16 cellular contexts compared by ENCODE assay signal in genomic region chr9:35628389-35628991, GRCh38. TPM values are rescaled to one million over a fixed set of nuclear protein-coding genes. Genes with fewer than 3 reads are reported as not detected.
DNase-seq lines count a peak whose midpoint lies in the region; ATAC-seq, FAIRE-seq and TF ChIP-seq lines count a peak whose summit lies in the region.
"Had no signal": no experiment of that assay in that cellular context is flagged by ENCODE, and none has a peak within 500 bp of the region (broad histone marks: within the 10 kb centered on the region; RNA-seq: fewer than 3 reads in every experiment).

No MANE protein-coding gene starts in this region.

- no peaks in the 10 kb centered on the region; a peak in 2 of 5 replicates for H3K27me3 ChIP-seq in HepG2 (ENCODE audit: control insufficient read depth in 1 of 2, insufficient read depth in 2 of 2, low read length in 2 of 2)
- H3K27me3 ChIP-seq: BE2C had no signal

- no peaks in the 10 kb centered on the region for H3K79me2 ChIP-seq in HepG2 (ENCODE audit: insufficient read depth, low read length)

- H3K9me3 ChIP-seq in HEK293 (ENCODE audit: control insufficient read depth, insufficient read depth, low read depth, low read length) = no peaks in the 10 kb centered on the region
- H3K9me3 ChIP-seq in HepG2 (ENCODE audit: low read length) = no peaks in the 10 kb centered on the region
- H3K9me3 ChIP-seq: BE2C had no signal

- TF ChIP-seq CTCF in HEK293 (tag by site-specific recombination; IDR thresholded peaks at IDR 0.05) (no peak), HepG2 (CRISPR knock-in tag; IDR thresholded peaks at IDR 0.05) (no peak)

- POLR2A ChIA-PET in HEK293 (lab: Yijun Ruan, JAX) (interaction anchor here (1.2 to 1.3 kb wide), 2 partner anchors 19 to 25 kb away, joined by 4 to 5 read pairs; no protein-coding TSS in a partner anchor), HepG2 (lab: Yijun Ruan, JAX) (no interaction called here)

- no peak for TF ChIP-seq EP300 in HepG2 (IDR thresholded peaks at IDR 0.05; ENCODE audit: low read depth in 2 of 2, low read length in 2 of 2)
- TF ChIP-seq EP300 in HepG2 (CRISPR knock-in tag; IDR thresholded peaks at IDR 0.05; ENCODE audit: borderline replicate concordance) = no peak

- intact Hi-C loops in cardiac septum (cut with DNase I) (no loop called here), left cardiac atrium (cut with DNase I) (no loop called here), HepG2 (cut with micrococcal nuclease; ENCODE audit: unreplicated experiment) (no loop called here)

- DNase-seq in cardiac septum (ENCODE audit: low spot score) (peak; percentile 20), left cardiac atrium (no peak), HepG2 (ENCODE audit: low spot score) (no peak), NCI-H2196 (lab: John Stamatoyannopoulos, UW; ENCODE audit: unreplicated experiment) (no peak), NCI-H2029 (lab: John Stamatoyannopoulos, UW) (no peak)
- DNase-seq in stimulated activated CD4-positive, alpha-beta T cell treated with anti-CD3 and anti-CD28 coated beads, Interleukin-2, amount 100 ng/mL, for 24 hours = no peak
- DNase-seq: BE2C; CD8-positive, alpha-beta T cell; COR-L47; GF-D8; GOT3; H9 had no signal

- TF ChIP-seq RAD21 in HepG2 (CRISPR knock-in tag; IDR thresholded peaks at IDR 0.05) = no peak

- no peak overlapping the region for H3K9ac ChIP-seq in HepG2 (ENCODE audit: insufficient read depth, low read depth, low read length)

- ATAC-seq in left cardiac atrium = no peak
- ATAC-seq in HepG2 = peak; percentile 36
- ATAC-seq: CD8-positive, alpha-beta T cell had no signal

- H3K36me3 ChIP-seq in HEK293 (ENCODE audit: control insufficient read depth in 2 of 2, insufficient read depth in 1 of 2, low read length in 2 of 2) = no peaks in the 10 kb centered on the region
- H3K36me3 ChIP-seq in HepG2 (replicated peaks in 1 of 2; ENCODE audit: control insufficient read depth in 1 of 2, insufficient read depth in 2 of 2, low read length in 2 of 2) = no peaks in the 10 kb centered on the region
- H3K36me3 ChIP-seq: BE2C had no signal

- H3K4me1 ChIP-seq in HEK293 (ENCODE audit: control insufficient read depth, insufficient read depth, low read length) = no peaks in the 10 kb centered on the region
- no peaks in the 10 kb centered on the region for H3K4me1 ChIP-seq in HepG2 (ENCODE audit: insufficient read depth, low read length)
- H3K4me1 ChIP-seq: BE2C had no signal

- CTCF ChIA-PET in HEK293 (lab: Yijun Ruan, JAX) = interaction anchor here (0.6 to 2.3 kb wide), 7 partner anchors 11 to 221 kb away, joined by 3 to 19 read pairs (median 3); partner anchors contain the start of genes CCDC107 and RMRP
- CTCF ChIA-PET in HepG2 (lab: Yijun Ruan, JAX; ENCODE audit: low intra/inter-chr PET ratio, low total read pairs) = no interaction called here

- no peak for TF ChIP-seq POLR2A in HepG2 (IDR thresholded peaks at IDR 0.05; ENCODE audit: insufficient read depth in 1 of 2, low read depth in 2 of 2, low read length in 2 of 2)

- no peak for FAIRE-seq in HepG2 (lab: Jason Lieb, UNC)
- FAIRE-seq: A204.1, D721Med had no signal

- H3K4me2 ChIP-seq in HepG2 (ENCODE audit: low read depth, low read length) = no peak overlapping the region

- BruUV-seq in HepG2 (replicated peaks; lab: Mats Ljungman, UMichigan) = no TSS peak

- H3K27ac ChIP-seq in HEK293 (ENCODE audit: extremely low read depth, low read depth, low read length) = no peak overlapping the region
- no peak overlapping the region for H3K27ac ChIP-seq in HepG2 (ENCODE audit: extremely low read length, insufficient read depth, low read length)

- in situ Hi-C loops in HepG2 (cut with HindIII; ENCODE audit: extremely low pct_ligation_motif_present, low pct_unique_long_range_greater_than_20kb) = no loop called here

- no peaks in the 10 kb centered on the region for H4K20me1 ChIP-seq in HepG2 (ENCODE audit: insufficient read depth, low read length)

- H3K4me3 ChIP-seq in HEK293 (ENCODE audit: low read depth, low read length) (no peak overlapping the region), HepG2 (replicated peaks in 1 of 3; ENCODE audit: insufficient read depth in 1 of 3, low read depth in 2 of 3, low read length in 3 of 3) (no peak overlapping the region)

- no peak overlapping the region for H2AFZ ChIP-seq in HepG2 (ENCODE audit: low read length)

- WGBS in HepG2 (ENCODE audit: low lambda C conversion rate) = 71% methylated on average over 6 of the region's 6 CpGs

RNA-seq across cellular contexts. Expression of gene CD72, which starts 10.3 kb away (rescaled TPM):
- total RNA-seq in cardiac septum (0.59 TPM), left cardiac atrium (1 to 10 TPM in 1 of 2 donors, under 1 TPM in 1; 0.97 to 1.6 TPM), HepG2 (2016; rRNA removed; fragmentation: Illumina TruSeq; extraction: Trizol) (0.18 TPM in 1 of 2 replicates, not detected in the other)
- not detected in 2 replicates for total RNA-seq in HepG2 (2016; cell fraction: cytosol; rRNA removed; fragmentation: Illumina TruSeq; extraction: Trizol; ENCODE audit: low read depth)
- 0.17 TPM in 1 of 2 replicates, not detected in the other for total RNA-seq in HepG2 (2016; cell fraction: insoluble cytoplasmic fraction; rRNA removed; fragmentation: Illumina TruSeq; extraction: Trizol)
- not detected in 2 replicates for total RNA-seq in HepG2 (2016; cell fraction: membrane; rRNA removed; fragmentation: Illumina TruSeq; extraction: Trizol)
- total RNA-seq in HepG2 (2016; cell fraction: nucleus; rRNA removed; fragmentation: Illumina TruSeq; extraction: Trizol) = 1.0 TPM in 1 of 2 replicates, not detected in the other
- polyA plus RNA-seq in HepG2 (2011; rRNA removed) = 0.82 and 1.1 TPM in 2 replicates
- 0.19 and 0.32 TPM in 2 replicates for polyA plus RNA-seq in HepG2 (2011; cell fraction: cytosol; rRNA removed)
- 2.3 and 3.2 TPM in 2 replicates for polyA plus RNA-seq in HepG2 (2011; cell fraction: nucleus; rRNA removed)
- polyA plus RNA-seq in HepG2 (2012) = 0.19 and 0.71 TPM in 2 replicates
- polyA plus RNA-seq in HepG2 (2016; cell fraction: cytosol; fragmentation: Illumina TruSeq; extraction: Trizol; ENCODE audit: low read depth) = not detected in 2 replicates
- polyA plus RNA-seq in HepG2 (2016; cell fraction: insoluble cytoplasmic fraction; fragmentation: Illumina TruSeq; extraction: Trizol; ENCODE audit: low read depth) = not detected in 2 replicates
- not detected in 2 replicates for polyA plus RNA-seq in HepG2 (2016; cell fraction: membrane; fragmentation: Illumina TruSeq; extraction: Trizol; ENCODE audit: low read depth)
- 0.67 TPM in 1 of 2 replicates, not detected in the other for polyA plus RNA-seq in HepG2 (2016; cell fraction: nucleus; fragmentation: Illumina TruSeq; extraction: Trizol; ENCODE audit: insufficient read depth, low read depth)
- 0.23 and 0.64 TPM in 2 replicates for polyA minus RNA-seq in HepG2 (2011; rRNA and poly(A)+ RNA removed; ENCODE audit: low replicate concordance)
- polyA minus RNA-seq in HepG2 (2011; cell fraction: cytosol; rRNA and poly(A)+ RNA removed) = not detected in 2 replicates
- 1.7 and 2.4 TPM in 2 replicates for polyA minus RNA-seq in HepG2 (2011; cell fraction: nucleus; rRNA and poly(A)+ RNA removed)

RNA-seq across cellular contexts. Expression of gene SIT1, which starts 22.2 kb away (rescaled TPM):
- total RNA-seq in cardiac septum (not detected), left cardiac atrium (1 to 10 TPM in 1 of 2 donors, under 1 TPM in 1; 0.86 to 1.6 TPM), HepG2 (2016; rRNA removed; fragmentation: Illumina TruSeq; extraction: Trizol) (0.09 and 0.24 TPM in 2 replicates)
- not detected in 2 replicates for total RNA-seq in HepG2 (2016; cell fraction: cytosol; rRNA removed; fragmentation: Illumina TruSeq; extraction: Trizol; ENCODE audit: low read depth)
- total RNA-seq in HepG2 (2016; cell fraction: insoluble cytoplasmic fraction; rRNA removed; fragmentation: Illumina TruSeq; extraction: Trizol) = not detected in 2 replicates
- total RNA-seq in HepG2 (2016; cell fraction: membrane; rRNA removed; fragmentation: Illumina TruSeq; extraction: Trizol) = not detected in 2 replicates
- total RNA-seq in HepG2 (2016; cell fraction: nucleus; rRNA removed; fragmentation: Illumina TruSeq; extraction: Trizol) = not detected in 2 replicates
- polyA plus RNA-seq in HepG2 (2011; rRNA removed) = 5.0 and 6.7 TPM in 2 replicates
- 4.9 and 8.4 TPM in 2 replicates for polyA plus RNA-seq in HepG2 (2011; cell fraction: cytosol; rRNA removed)
- 2.7 and 2.8 TPM in 2 replicates for polyA plus RNA-seq in HepG2 (2011; cell fraction: nucleus; rRNA removed)
- polyA plus RNA-seq in HepG2 (2012) = 2.0 and 3.3 TPM in 2 replicates
- polyA plus RNA-seq in HepG2 (2016; cell fraction: cytosol; fragmentation: Illumina TruSeq; extraction: Trizol; ENCODE audit: low read depth) = 0.12 and 0.14 TPM in 2 replicates
- not detected in 2 replicates for polyA plus RNA-seq in HepG2 (2016; cell fraction: insoluble cytoplasmic fraction; fragmentation: Illumina TruSeq; extraction: Trizol; ENCODE audit: low read depth)
- not detected in 2 replicates for polyA plus RNA-seq in HepG2 (2016; cell fraction: membrane; fragmentation: Illumina TruSeq; extraction: Trizol; ENCODE audit: low read depth)
- polyA plus RNA-seq in HepG2 (2016; cell fraction: nucleus; fragmentation: Illumina TruSeq; extraction: Trizol; ENCODE audit: insufficient read depth, low read depth) = not detected in 2 replicates
- 5.0 TPM in 1 of 2 replicates, not detected in the other for polyA minus RNA-seq in HepG2 (2011; rRNA and poly(A)+ RNA removed; ENCODE audit: low replicate concordance)
- polyA minus RNA-seq in HepG2 (2011; cell fraction: cytosol; rRNA and poly(A)+ RNA removed) = 1.4 and 2.8 TPM in 2 replicates
- polyA minus RNA-seq in HepG2 (2011; cell fraction: nucleus; rRNA and poly(A)+ RNA removed) = 0.50 TPM in 1 of 2 replicates, not detected in the other
- total RNA-seq: HT1080 had no signal

RNA-seq across cellular contexts. Expression of gene TESK1, which starts 23.4 kb away (rescaled TPM):
- total RNA-seq in cardiac septum = 34.2 TPM
- 10 to 100 TPM; 30.7 to 31.9 TPM for total RNA-seq in left cardiac atrium
- 3.1 and 7.3 TPM in 2 replicates for total RNA-seq in HepG2 (2016; rRNA removed; fragmentation: Illumina TruSeq; extraction: Trizol)
- 8.5 and 8.9 TPM in 2 replicates for total RNA-seq in HepG2 (2016; cell fraction: cytosol; rRNA removed; fragmentation: Illumina TruSeq; extraction: Trizol; ENCODE audit: low read depth)
- total RNA-seq in HepG2 (2016; cell fraction: insoluble cytoplasmic fraction; rRNA removed; fragmentation: Illumina TruSeq; extraction: Trizol) = 3.0 and 7.7 TPM in 2 replicates
- 12.5 and 13.0 TPM in 2 replicates for total RNA-seq in HepG2 (2016; cell fraction: membrane; rRNA removed; fragmentation: Illumina TruSeq; extraction: Trizol)
- 8.3 and 9.6 TPM in 2 replicates for total RNA-seq in HepG2 (2016; cell fraction: nucleus; rRNA removed; fragmentation: Illumina TruSeq; extraction: Trizol)
- 13.6 and 17.7 TPM in 2 replicates for polyA plus RNA-seq in HepG2 (2011; rRNA removed)
- polyA plus RNA-seq in HepG2 (2011; cell fraction: cytosol; rRNA removed) = 7.5 and 8.6 TPM in 2 replicates
- 84.3 and 90.2 TPM in 2 replicates for polyA plus RNA-seq in HepG2 (2011; cell fraction: nucleus; rRNA removed)
- polyA plus RNA-seq in HepG2 (2012) = 16.5 and 24.7 TPM in 2 replicates
- 12.4 and 13.5 TPM in 2 replicates for polyA plus RNA-seq in HepG2 (2016; cell fraction: cytosol; fragmentation: Illumina TruSeq; extraction: Trizol; ENCODE audit: low read depth)
- 7.5 and 8.7 TPM in 2 replicates for polyA plus RNA-seq in HepG2 (2016; cell fraction: insoluble cytoplasmic fraction; fragmentation: Illumina TruSeq; extraction: Trizol; ENCODE audit: low read depth)
- 19.0 and 21.4 TPM in 2 replicates for polyA plus RNA-seq in HepG2 (2016; cell fraction: membrane; fragmentation: Illumina TruSeq; extraction: Trizol; ENCODE audit: low read depth)
- polyA plus RNA-seq in HepG2 (2016; cell fraction: nucleus; fragmentation: Illumina TruSeq; extraction: Trizol; ENCODE audit: insufficient read depth, low read depth) = 34.7 and 41.3 TPM in 2 replicates
- polyA minus RNA-seq in HepG2 (2011; rRNA and poly(A)+ RNA removed; ENCODE audit: low replicate concordance) = 11.7 and 13.6 TPM in 2 replicates
- 4.0 and 5.1 TPM in 2 replicates for polyA minus RNA-seq in HepG2 (2011; cell fraction: cytosol; rRNA and poly(A)+ RNA removed)
- 20.6 and 20.9 TPM in 2 replicates for polyA minus RNA-seq in HepG2 (2011; cell fraction: nucleus; rRNA and poly(A)+ RNA removed)

RNA-seq across cellular contexts. Expression of gene RMRP, which starts 29.3 kb away (rescaled TPM):
- total RNA-seq in cardiac septum (10,677 TPM), left cardiac atrium (over 10,000 TPM; 14,118 to 22,490 TPM), HepG2 (2016; rRNA removed; fragmentation: Illumina TruSeq; extraction: Trizol) (1,047 and 4,025 TPM in 2 replicates)
- total RNA-seq in HepG2 (2016; cell fraction: cytosol; rRNA removed; fragmentation: Illumina TruSeq; extraction: Trizol; ENCODE audit: low read depth) = 14,541 and 17,847 TPM in 2 replicates
- 1,278 and 4,694 TPM in 2 replicates for total RNA-seq in HepG2 (2016; cell fraction: insoluble cytoplasmic fraction; rRNA removed; fragmentation: Illumina TruSeq; extraction: Trizol)
- total RNA-seq in HepG2 (2016; cell fraction: membrane; rRNA removed; fragmentation: Illumina TruSeq; extraction: Trizol) = 1,777 and 1,949 TPM in 2 replicates
- total RNA-seq in HepG2 (2016; cell fraction: nucleus; rRNA removed; fragmentation: Illumina TruSeq; extraction: Trizol) = 24,487 and 26,007 TPM in 2 replicates
- 36.7 and 51.4 TPM in 2 replicates for polyA plus RNA-seq in HepG2 (2011; rRNA removed)
- polyA plus RNA-seq in HepG2 (2011; cell fraction: cytosol; rRNA removed) = 33.6 and 36.8 TPM in 2 replicates
- polyA plus RNA-seq in HepG2 (2011; cell fraction: nucleus; rRNA removed) = 3,177 and 3,657 TPM in 2 replicates
- 10.9 and 118 TPM in 2 replicates for polyA plus RNA-seq in HepG2 (2012)
- polyA plus RNA-seq in HepG2 (2016; cell fraction: cytosol; fragmentation: Illumina TruSeq; extraction: Trizol; ENCODE audit: low read depth) = 4.5 TPM in 1 of 2 replicates, not detected in the other
- polyA plus RNA-seq in HepG2 (2016; cell fraction: insoluble cytoplasmic fraction; fragmentation: Illumina TruSeq; extraction: Trizol; ENCODE audit: low read depth) = not detected in 2 replicates
- not detected in 2 replicates for polyA plus RNA-seq in HepG2 (2016; cell fraction: membrane; fragmentation: Illumina TruSeq; extraction: Trizol; ENCODE audit: low read depth)
- polyA plus RNA-seq in HepG2 (2016; cell fraction: nucleus; fragmentation: Illumina TruSeq; extraction: Trizol; ENCODE audit: insufficient read depth, low read depth) = not detected in 2 replicates
- polyA minus RNA-seq in HepG2 (2011; rRNA and poly(A)+ RNA removed; ENCODE audit: low replicate concordance) = 7,133 and 10,474 TPM in 2 replicates
- polyA minus RNA-seq in HepG2 (2011; cell fraction: cytosol; rRNA and poly(A)+ RNA removed) = 10,046 and 14,120 TPM in 2 replicates
- polyA minus RNA-seq in HepG2 (2011; cell fraction: nucleus; rRNA and poly(A)+ RNA removed) = 104,669 and 122,700 TPM in 2 replicates

RNA-seq across cellular contexts. Expression of gene CCDC107, which starts 29.6 kb away (rescaled TPM):
- total RNA-seq in cardiac septum = 47.7 TPM
- total RNA-seq in left cardiac atrium = 10 to 100 TPM; 52.3 to 70.9 TPM
- 4.1 and 7.1 TPM in 2 replicates for total RNA-seq in HepG2 (2016; rRNA removed; fragmentation: Illumina TruSeq; extraction: Trizol)
- total RNA-seq in HepG2 (2016; cell fraction: cytosol; rRNA removed; fragmentation: Illumina TruSeq; extraction: Trizol; ENCODE audit: low read depth) = 13.2 and 13.3 TPM in 2 replicates
- 4.2 and 6.7 TPM in 2 replicates for total RNA-seq in HepG2 (2016; cell fraction: insoluble cytoplasmic fraction; rRNA removed; fragmentation: Illumina TruSeq; extraction: Trizol)
- total RNA-seq in HepG2 (2016; cell fraction: membrane; rRNA removed; fragmentation: Illumina TruSeq; extraction: Trizol) = 13.0 TPM in 2 replicates
- 5.3 and 6.1 TPM in 2 replicates for total RNA-seq in HepG2 (2016; cell fraction: nucleus; rRNA removed; fragmentation: Illumina TruSeq; extraction: Trizol)
- polyA plus RNA-seq in HepG2 (2011; rRNA removed) = 15.2 and 17.4 TPM in 2 replicates
- 15.9 and 16.7 TPM in 2 replicates for polyA plus RNA-seq in HepG2 (2011; cell fraction: cytosol; rRNA removed)
- 7.4 and 9.8 TPM in 2 replicates for polyA plus RNA-seq in HepG2 (2011; cell fraction: nucleus; rRNA removed)
- polyA plus RNA-seq in HepG2 (2012) = 8.7 and 10.5 TPM in 2 replicates
- 30.2 and 33.6 TPM in 2 replicates for polyA plus RNA-seq in HepG2 (2016; cell fraction: cytosol; fragmentation: Illumina TruSeq; extraction: Trizol; ENCODE audit: low read depth)
- 6.7 and 7.5 TPM in 2 replicates for polyA plus RNA-seq in HepG2 (2016; cell fraction: insoluble cytoplasmic fraction; fragmentation: Illumina TruSeq; extraction: Trizol; ENCODE audit: low read depth)
- polyA plus RNA-seq in HepG2 (2016; cell fraction: membrane; fragmentation: Illumina TruSeq; extraction: Trizol; ENCODE audit: low read depth) = 19.8 and 22.8 TPM in 2 replicates
- 14.5 and 15.3 TPM in 2 replicates for polyA plus RNA-seq in HepG2 (2016; cell fraction: nucleus; fragmentation: Illumina TruSeq; extraction: Trizol; ENCODE audit: insufficient read depth, low read depth)
- 3.4 and 5.3 TPM in 2 replicates for polyA minus RNA-seq in HepG2 (2011; rRNA and poly(A)+ RNA removed; ENCODE audit: low replicate concordance)
- 4.0 and 4.5 TPM in 2 replicates for polyA minus RNA-seq in HepG2 (2011; cell fraction: cytosol; rRNA and poly(A)+ RNA removed)
- polyA minus RNA-seq in HepG2 (2011; cell fraction: nucleus; rRNA and poly(A)+ RNA removed) = 4.4 and 4.8 TPM in 2 replicates
